Comparison of ENCODE assay signal across 14 cellular contexts in genomic region chr3:98701276-98701675, GRCh38.
A peak's percentile ranks its signal among the peaks of the same experiment; 100 is the strongest.
DNase-seq lines count a peak whose midpoint lies in the region; ATAC-seq and TF ChIP-seq lines count a peak whose summit lies in the region.
"Had no signal": no experiment of that assay in that cellular context is flagged by ENCODE, and none has a peak within 500 bp of the region (broad histone marks: within the 10 kb centered on the region; RNA-seq: fewer than 3 reads in every experiment).

No MANE protein-coding gene starts in this region.

- no peak for TF ChIP-seq EP300 in SK-N-SH (IDR thresholded peaks at IDR 0.05; ENCODE audit: borderline replicate concordance in 1 of 2, low read depth in 1 of 2, low read length in 1 of 2)

- no peak overlapping the region for H3K4me2 ChIP-seq in SK-N-SH

- no peak overlapping the region for H3K4me3 Mint-ChIP-seq in osteocyte (ENCODE audit: unreplicated experiment)
- H3K4me3 Mint-ChIP-seq: CD4-positive, alpha-beta T cell had no signal

- peaks cover 0 to 7% of the 10 kb centered on the region in 2 experiments; a peak in 1 of 4 replicates for H3K4me1 ChIP-seq in SK-N-SH (ENCODE audit: control insufficient read depth in 1 of 2, insufficient read depth in 2 of 2, low read depth in 1 of 2, low read length in 1 of 2)

- CTCF ChIA-PET in SK-N-SH (lab: Yijun Ruan, JAX): no interaction called here

- H3K79me2 ChIP-seq in SK-N-SH (ENCODE audit: insufficient read depth): no peaks in the 10 kb centered on the region

- H3K9me3 Mint-ChIP-seq in osteocyte (ENCODE audit: unreplicated experiment): peaks cover 4% of the 10 kb centered on the region
- H3K9me3 Mint-ChIP-seq: CD4-positive, alpha-beta T cell had no signal

- ATAC-seq in SK-N-SH treated with all-trans-retinoic acid at 6 μM for 48 hours: no peak
- no peak for ATAC-seq in GM18907 (IDR thresholded peaks at IDR 0.05; ENCODE audit: unreplicated experiment)
- no peak for ATAC-seq in GM19324 (IDR thresholded peaks at IDR 0.05; ENCODE audit: low FRiP score, unreplicated experiment)
- ATAC-seq: HepG2 had no signal

- no peaks in the 10 kb centered on the region for H3K9me2 ChIP-seq in SK-N-SH

- no peaks in the 10 kb centered on the region for H3K27me3 ChIP-seq in SK-N-SH (ENCODE audit: insufficient read depth)
- H3K27me3 ChIP-seq: BLaER1 treated with 17β-estradiol and CSF1 and Interleukin-3, amounts not matched to agents 10 nM and 100 nM had no signal

- H3K36me3 Mint-ChIP-seq in osteocyte (ENCODE audit: unreplicated experiment): no peaks in the 10 kb centered on the region

- H3K36me3 ChIP-seq in SK-N-SH (replicated peaks in 1 of 2; ENCODE audit: control insufficient read depth in 1 of 2, insufficient read depth in 2 of 2, low read length in 1 of 2): no peaks in the 10 kb centered on the region
- H3K36me3 ChIP-seq: BLaER1 treated with 17β-estradiol and CSF1 and Interleukin-3, amounts not matched to agents 10 nM and 100 nM had no signal

- peak overlapping the region; percentile 5 for H3K27ac Mint-ChIP-seq in osteocyte (ENCODE audit: unreplicated experiment)
- H3K27ac Mint-ChIP-seq: CD4-positive, alpha-beta T cell had no signal

- TF ChIP-seq CTCF in SK-N-SH (IDR thresholded peaks at IDR 0.05): no peak
- no peak for TF ChIP-seq CTCF in osteocyte (IDR thresholded peaks at IDR 0.05)

- H3K4me1 Mint-ChIP-seq in osteocyte (ENCODE audit: unreplicated experiment): peaks cover 44% of the 10 kb centered on the region

- H4K20me1 ChIP-seq in SK-N-SH (ENCODE audit: insufficient read depth): no peaks in the 10 kb centered on the region
- H4K20me1 ChIP-seq: BLaER1 treated with 17β-estradiol and CSF1 and Interleukin-3, amounts not matched to agents 10 nM and 100 nM had no signal

- H3K27me3 Mint-ChIP-seq in osteocyte (ENCODE audit: unreplicated experiment): no peaks in the 10 kb centered on the region
- H3K27me3 Mint-ChIP-seq: CD4-positive, alpha-beta T cell had no signal

- DNase-seq in SK-N-SH: no peak
- peak; percentile 81 for DNase-seq in amniotic epithelial cell (ENCODE audit: low read depth)
- DNase-seq in osteocyte (ENCODE audit: extremely low spot score, unreplicated experiment): no peak
- DNase-seq in activated CD4-positive, CD25-positive, alpha-beta regulatory T cell treated with anti-CD3 and anti-CD28 coated beads, Interleukin-2, amount 50 U/mL, for 72 hours: no peak
- DNase-seq: ACHN; Calu3; CD4-positive, alpha-beta T cell; DMS 273 treated with DMSO at 0.1 percent for 48 hours; GM23248 had no signal

- no peak overlapping the region for H3K27ac ChIP-seq in SK-N-SH (ENCODE audit: low read depth in 2 of 2, low read length in 1 of 2)
- H3K27ac ChIP-seq: GM23248 had no signal

- H2AFZ ChIP-seq in SK-N-SH (ENCODE audit: low read depth): no peak overlapping the region
- H2AFZ ChIP-seq: GM23248 had no signal

- POLR2A ChIA-PET in SK-N-SH (lab: Yijun Ruan, JAX): no interaction called here

- no peak overlapping the region for H3K4me3 ChIP-seq in SK-N-SH (ENCODE audit: low read depth in 2 of 2, low read length in 1 of 2)
- H3K4me3 ChIP-seq: BLaER1 treated with 17β-estradiol and CSF1 and Interleukin-3, amounts not matched to agents 10 nM and 100 nM; GM23248 had no signal

- H3K9ac ChIP-seq in SK-N-SH: no peak overlapping the region
- H3K9ac ChIP-seq: BLaER1 treated with 17β-estradiol and CSF1 and Interleukin-3, amounts not matched to agents 10 nM and 100 nM; GM23248 had no signal

- no peaks in the 10 kb centered on the region for H3K9me3 ChIP-seq in SK-N-SH
- H3K9me3 ChIP-seq: BLaER1 treated with 17β-estradiol and CSF1 and Interleukin-3, amounts not matched to agents 10 nM and 100 nM had no signal

- WGBS in SK-N-SH (ENCODE audit: low lambda C conversion rate): 53% methylated on average over 1 of the region's 1 CpG

- peaks cover 4% of the 10 kb centered on the region for H3F3A ChIP-seq in SK-N-SH (replicated peaks; ENCODE audit: insufficient read depth)

- TF ChIP-seq RAD21 in SK-N-SH (IDR thresholded peaks at IDR 0.05; ENCODE audit: low read length): no peak

TF ChIP-seq in SK-N-SH treated with all-trans-retinoic acid at 6 μM for 48 hours, 23 proteins besides CTCF, POLR2A, EP300 and RAD21:
- TF ChIP-seq ZFP3 (CRISPR knock-in tag; IDR thresholded peaks at IDR 0.05) (0 out of 2 replicates have a peak, but pooled peaks have one; percentile 19), TSHZ2 (CRISPR knock-in tag; IDR thresholded peaks at IDR 0.05) (no peak)
TF ChIP-seq in SK-N-SH treated with all-trans-retinoic acid at 6 μM for 48 hours: peak in this region for 1.

TF ChIP-seq in SK-N-SH, 30 proteins besides CTCF, POLR2A, EP300 and RAD21 (continues in another document):
- TF ChIP-seq GABPA (IDR thresholded peaks at IDR 0.05; ENCODE audit: low read depth) (no peak), YY1 (IDR thresholded peaks at IDR 0.05; ENCODE audit: low read depth) (no peak), USF2 (IDR thresholded peaks at IDR 0.05; ENCODE audit: borderline replicate concordance, low read depth, low read length) (no peak), JUND (IDR thresholded peaks at IDR 0.05) (no peak), RFX5 (IDR thresholded peaks at IDR 0.05; ENCODE audit: low read length) (no peak), MXI1 (IDR thresholded peaks at IDR 0.05; ENCODE audit: low read depth, low read length) (no peak), CHD2 (IDR thresholded peaks at IDR 0.05; ENCODE audit: low read length, partially characterized antibody) (no peak), FOXJ3 (CRISPR knock-in tag; IDR thresholded peaks at IDR 0.05) (no peak), FOXM1 (IDR thresholded peaks at IDR 0.05; ENCODE audit: low read depth) (no peak), TAF1 (IDR thresholded peaks at IDR 0.05; ENCODE audit: borderline replicate concordance, low read depth, low read length) (no peak), RXRA (IDR thresholded peaks at IDR 0.05; ENCODE audit: borderline replicate concordance, low read depth) (no peak), NFIC (IDR thresholded peaks at IDR 0.05; ENCODE audit: borderline replicate concordance) (no peak), SIN3A (IDR thresholded peaks at IDR 0.05; ENCODE audit: borderline replicate concordance, low read depth, low read length) (no peak), USF1 (IDR thresholded peaks at IDR 0.05; ENCODE audit: borderline replicate concordance, low read depth) (no peak), TEAD4 (IDR thresholded peaks at IDR 0.05; ENCODE audit: borderline replicate concordance, insufficient read depth) (no peak), MEF2A (IDR thresholded peaks at IDR 0.05; ENCODE audit: borderline replicate concordance, low read depth) (no peak), REST (IDR thresholded peaks at IDR 0.05; ENCODE audit: low read depth, low read length) (no peak), IRF3 (IDR thresholded peaks at IDR 0.05; ENCODE audit: low read depth, low read length) (no peak)
